In genomic region chr11:125062196-125062930, GRCh38 we compare ENCODE assay signal across 8 cellular contexts. TPM values are rescaled to one million over a fixed set of nuclear protein-coding genes. Genes with fewer than 3 reads are reported as not detected.
DNase-seq lines count a peak whose midpoint lies in the region; ATAC-seq and TF ChIP-seq lines count a peak whose summit lies in the region.

No MANE protein-coding gene starts in this region.

- H3K27me3 ChIP-seq in BE2C (peaks cover 52% of the 10 kb centered on the region), lower lobe of right lung (ENCODE audit: low read depth) (peaks cover 13% of the 10 kb centered on the region)

- no peaks in the 10 kb centered on the region for H3K36me3 Mint-ChIP-seq in brain

- H3K4me1 ChIP-seq in BE2C (no peaks in the 10 kb centered on the region), lower lobe of right lung (peaks cover 13% of the 10 kb centered on the region), urinary bladder (ENCODE audit: insufficient read depth) (no peaks in the 10 kb centered on the region)

- peaks cover 63% of the 10 kb centered on the region for H3K27me3 Mint-ChIP-seq in brain

- no peaks in the 10 kb centered on the region for H3K9me3 ChIP-seq in BE2C
- H3K9me3 ChIP-seq in lower lobe of right lung, result no peaks in the 10 kb centered on the region

- ATAC-seq in HG02588 (IDR thresholded peaks at IDR 0.05; ENCODE audit: unreplicated experiment) (peak; percentile 9), lower lobe of right lung (peak; percentile 3 to 24)

- WGBS in urinary bladder, result 39% methylated on average over 19 of the region's 19 CpGs

- H3K4me3 ChIP-seq in BE2C (ENCODE audit: low read depth, low read length), result peak overlapping the region; percentile 44
- peak overlapping the region; percentile 75 for H3K4me3 ChIP-seq in lower lobe of right lung
- peak overlapping the region; percentile 51 for H3K4me3 ChIP-seq in urinary bladder (ENCODE audit: low read depth, low read length)

- H3K27ac ChIP-seq in lower lobe of right lung, result peak overlapping the region; percentile 82
- H3K27ac ChIP-seq in urinary bladder (ENCODE audit: low read depth), result peak overlapping the region; percentile 25

- H3K27ac Mint-ChIP-seq in brain, result no peak overlapping the region

- DNase-seq in BE2C (no peak), lower lobe of right lung (no peak), NCI-H146 treated with DMSO at 0.1 percent for 48 hours (lab: John Stamatoyannopoulos, UW; ENCODE audit: unreplicated experiment) (no peak), NCI-H1417 (lab: John Stamatoyannopoulos, UW) (no peak), HPDE6-E6E7 (ENCODE audit: extremely low spot score) (no peak)

- H3K4me3 Mint-ChIP-seq in brain, result peak overlapping the region; percentile 75 to 87 (median 84)

- H3K4me1 Mint-ChIP-seq in brain, result no peaks in the 10 kb centered on the region

- H3K9me3 Mint-ChIP-seq in brain, result no peaks in the 10 kb centered on the region

- intact Hi-C loops in lower lobe of right lung (cut with DNase I), result no loop called here

- TF ChIP-seq CTCF in BE2C (IDR thresholded peaks at IDR 0.05; ENCODE audit: low read depth, low read length) (no peak), brain (conservative IDR thresholded peaks at IDR 0.05) (no peak), lower lobe of right lung (IDR thresholded peaks at IDR 0.05) (no peak)

- H3K36me3 ChIP-seq in BE2C (no peaks in the 10 kb centered on the region), lower lobe of right lung (no peaks in the 10 kb centered on the region), urinary bladder (ENCODE audit: insufficient read depth) (no peaks in the 10 kb centered on the region)

RNA-seq across cellular contexts. Expression of gene SLC37A2, which starts 0.7 kb away (rescaled TPM):
- polyA plus RNA-seq in BE2C (2012; ENCODE audit: insufficient read depth, insufficient read length, low read depth), result 1.1 TPM
- polyA plus RNA-seq in brain (ENCODE audit: insufficient read depth, low read depth, low replicate concordance) (2.0 TPM), urinary bladder (7.7 TPM)
- total RNA-seq in lower lobe of right lung (25.0 TPM), urinary bladder (9.0 TPM)

RNA-seq across cellular contexts. Expression of gene TMEM218, which starts 49.1 kb away (rescaled TPM):
- polyA plus RNA-seq in BE2C (2012; ENCODE audit: insufficient read depth, insufficient read length, low read depth), result 14.5 TPM
- polyA plus RNA-seq in brain (ENCODE audit: insufficient read depth, low read depth, low replicate concordance) (24.8 TPM), urinary bladder (35.3 TPM)
- total RNA-seq in lower lobe of right lung (20.5 TPM), urinary bladder (38.5 TPM)
